In genomic region chr4:117385531-117385930, GRCh38 we compare ENCODE assay signal across 17 cellular contexts.
"Had no signal": no experiment of that assay in that cellular context is flagged by ENCODE, and none has a peak within 500 bp of the region (broad histone marks: within the 10 kb centered on the region; RNA-seq: fewer than 3 reads in every experiment).

No MANE protein-coding gene starts in this region.

- H3K4me1 ChIP-seq: esophagus muscularis mucosa, psoas muscle, sigmoid colon had no signal

- H3K36me3 ChIP-seq: cardiac muscle cell, esophagus muscularis mucosa, sigmoid colon had no signal

- H3K9me3 ChIP-seq: esophagus muscularis mucosa, psoas muscle, sigmoid colon had no signal

- ATAC-seq: psoas muscle; stimulated activated naive CD8-positive, alpha-beta T cell treated with anti-CD3 and anti-CD28 coated beads, Interleukin-15, amount 100 ng/mL, for 72 hours; T-cell had no signal

- H3K27me3 ChIP-seq: cardiac muscle cell, esophagus muscularis mucosa, sigmoid colon had no signal

- H3K4me3 ChIP-seq: cardiac muscle cell, esophagus muscularis mucosa, psoas muscle, sigmoid colon had no signal

- H3K27ac ChIP-seq: cardiac muscle cell, esophagus muscularis mucosa, psoas muscle, sigmoid colon had no signal

- DNase-seq: activated CD4-positive, alpha-beta T cell treated with anti-CD3 and anti-CD28 coated beads for 1 hour; activated CD4-positive, alpha-beta T cell treated with anti-CD3 and anti-CD28 coated beads, Interleukin-2, amount 50 U/mL, for 4 hours; activated naive CD4-positive, alpha-beta T cell; activated naive CD8-positive, alpha-beta T cell treated with anti-CD3 and anti-CD28 coated beads, Interleukin-2, amount 10 ng/mL, durations not matched to agents 7 days and 5 days; activated T-cell treated with anti-CD3 and anti-CD28 coated beads for 4 hours; aorta; glutamatergic neuron; kidney glomerular epithelial cell; mesendoderm; psoas muscle; sigmoid colon; stimulated activated CD4-positive, alpha-beta T cell treated with anti-CD3 and anti-CD28 coated beads, Interleukin-1b, Interleukin-23, amount 100 ng/mL, for 48 hours; stimulated activated naive CD8-positive, alpha-beta T cell treated with anti-CD3 and anti-CD28 coated beads, Interleukin-15, amount 100 ng/mL, for 72 hours; T-cell; T-helper 9 cell had no signal
